In the genomic region with DNA sequence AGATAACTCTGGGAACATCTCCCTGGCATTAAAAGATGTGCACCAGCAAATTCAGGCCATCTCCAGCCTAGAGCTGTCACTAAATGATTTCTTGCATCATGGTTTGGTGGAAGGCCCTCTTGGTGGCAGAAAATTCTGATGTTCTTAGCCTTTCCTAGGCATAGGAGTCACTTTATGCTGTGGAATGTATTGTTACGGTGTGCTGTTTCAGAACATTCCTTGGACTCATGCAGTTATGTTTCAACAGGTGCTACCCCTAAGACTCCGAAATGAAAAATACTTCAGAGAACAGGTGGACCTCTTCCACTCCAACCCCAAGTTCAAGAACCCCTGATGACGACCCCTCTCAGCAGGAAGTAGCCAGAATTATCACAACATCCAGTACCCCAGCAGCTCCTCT, we compare ENCODE assay signal across 13 cellular contexts. TPM values are rescaled to one million over a fixed set of nuclear protein-coding genes. Genes with fewer than 3 reads are reported as not detected.
A peak's percentile ranks its signal among the peaks of the same experiment; 100 is the strongest.
DNase-seq lines count a peak whose midpoint lies in the region; ATAC-seq and TF ChIP-seq lines count a peak whose summit lies in the region.
"Had no signal": no experiment of that assay in that cellular context is flagged by ENCODE, and none has a peak within 500 bp of the region (broad histone marks: within the 10 kb centered on the region; RNA-seq: fewer than 3 reads in every experiment).

No MANE protein-coding gene starts in this region.

- H3K36me3 Mint-ChIP-seq in stimulated activated memory B cell treated with anti-CD40 and anti-IgM and Interleukin-4, amounts not matched to agents 10 μg/mL and 1 μg/mL and 100 μg/mL, for 72 hours = no peaks in the 10 kb centered on the region
- H3K36me3 Mint-ChIP-seq: CD8-positive, alpha-beta T cell had no signal

- H3K4me1 ChIP-seq in heart left ventricle = peaks cover 0 to 16% (median 4%) of the 10 kb centered on the region in 12 donors
- peaks cover 3% of the 10 kb centered on the region for H3K4me1 ChIP-seq in upper lobe of right lung
- H3K4me1 ChIP-seq in testis = peaks cover 8% of the 10 kb centered on the region

- peaks cover 11% of the 10 kb centered on the region for H3K9me3 Mint-ChIP-seq in stimulated activated memory B cell treated with anti-CD40 and anti-IgM and Interleukin-4, amounts not matched to agents 10 μg/mL and 1 μg/mL and 100 μg/mL, for 72 hours

- H3K27ac ChIP-seq in heart left ventricle (peak overlapping the region in 7 of 12 donors; percentile 10 to 77 (median 48)), upper lobe of right lung (peak overlapping the region; percentile 59), testis (peak overlapping the region in 1 of 2 donors; percentile 50)

- H3K4me3 ChIP-seq in heart left ventricle = no peak overlapping the region
- H3K4me3 ChIP-seq in upper lobe of right lung = no peak overlapping the region
- H3K4me3 ChIP-seq in testis = no peak overlapping the region

- no peaks in the 10 kb centered on the region for H3K27me3 Mint-ChIP-seq in stimulated activated memory B cell treated with anti-CD40 and anti-IgM and Interleukin-4, amounts not matched to agents 10 μg/mL and 1 μg/mL and 100 μg/mL, for 72 hours
- H3K27me3 Mint-ChIP-seq: activated naive CD8-positive, alpha-beta T cell had no signal

- ATAC-seq in heart left ventricle (no peak), left ventricle myocardium superior (no peak), upper lobe of right lung (peak; percentile 23), GM19035 (IDR thresholded peaks at IDR 0.05; ENCODE audit: unreplicated experiment) (no peak)
- ATAC-seq in stimulated activated memory B cell treated with anti-CD40 and anti-IgM and Interleukin-4, amounts not matched to agents 10 μg/mL and 1 μg/mL and 100 μg/mL, for 72 hours = no peak
- ATAC-seq: CD8-positive, alpha-beta T cell had no signal

- no peak for DNase-seq in heart left ventricle
- DNase-seq in left ventricle myocardium superior = no peak
- peak; percentile 37 for DNase-seq in amniotic epithelial cell (ENCODE audit: low read depth)
- peak; percentile 24 for DNase-seq in medulla oblongata (ENCODE audit: extremely low spot score)
- DNase-seq in upper lobe of right lung = no peak
- DNase-seq in testis = no peak
- DNase-seq: CD8-positive, alpha-beta T cell; NCI-H2107; retina; substantia nigra had no signal

- H3K36me3 ChIP-seq in heart left ventricle (no peaks in the 10 kb centered on the region), upper lobe of right lung (no peaks in the 10 kb centered on the region), testis (ENCODE audit: low read depth, missing control alignments) (no peaks in the 10 kb centered on the region)

- no peak overlapping the region for H3K4me3 Mint-ChIP-seq in stimulated activated memory B cell treated with anti-CD40 and anti-IgM and Interleukin-4, amounts not matched to agents 10 μg/mL and 1 μg/mL and 100 μg/mL, for 72 hours
- H3K4me3 Mint-ChIP-seq: activated naive CD8-positive, alpha-beta T cell; CD8-positive, alpha-beta T cell had no signal

- H3K27ac Mint-ChIP-seq in stimulated activated memory B cell treated with anti-CD40 and anti-IgM and Interleukin-4, amounts not matched to agents 10 μg/mL and 1 μg/mL and 100 μg/mL, for 72 hours = no peak overlapping the region
- H3K27ac Mint-ChIP-seq: activated naive CD8-positive, alpha-beta T cell; CD8-positive, alpha-beta T cell had no signal

- no peaks in the 10 kb centered on the region for H3K4me1 Mint-ChIP-seq in stimulated activated memory B cell treated with anti-CD40 and anti-IgM and Interleukin-4, amounts not matched to agents 10 μg/mL and 1 μg/mL and 100 μg/mL, for 72 hours

- H3K27me3 ChIP-seq in heart left ventricle (no peaks in the 10 kb centered on the region), upper lobe of right lung (no peaks in the 10 kb centered on the region), testis (no peaks in the 10 kb centered on the region)

- TF ChIP-seq POLR2A in heart left ventricle (IDR thresholded peaks at IDR 0.05) = no peak
- no peak for TF ChIP-seq POLR2A in testis (IDR thresholded peaks at IDR 0.05)

- peak in 2 of 12 donors; percentile 18 to 21 for TF ChIP-seq CTCF in heart left ventricle (IDR thresholded peaks at IDR 0.05)
- TF ChIP-seq CTCF in upper lobe of right lung (IDR thresholded peaks at IDR 0.05) = peak; percentile 23
- peak in 1 of 3 experiments; percentile 9 for TF ChIP-seq CTCF in testis (IDR thresholded peaks at IDR 0.05)

- peaks cover 0 to 7% (median 0%) of the 10 kb centered on the region in 12 donors for H3K9me3 ChIP-seq in heart left ventricle
- no peaks in the 10 kb centered on the region for H3K9me3 ChIP-seq in upper lobe of right lung
- no peaks in the 10 kb centered on the region for H3K9me3 ChIP-seq in testis

- intact Hi-C loops in heart left ventricle (cut with DNase I) (no loop called here), left ventricle myocardium superior (cut with micrococcal nuclease) (no loop called here), upper lobe of right lung (cut with DNase I) (no loop called here), testis (cut with DNase I; ENCODE audit: low total_unique reads) (no loop called here)

- whole genome bisulfite sequencing in heart left ventricle, 4 donors = 64 to 84% (median 77%) methylated on average over 3 of the region's 3 CpGs
- WGBS in testis, 2 donors = 51 to 55% methylated on average over 3 of the region's 3 CpGs

RNA-seq across cellular contexts. Expression of a gene that starts 20.3 kb away (rescaled TPM):
- total RNA-seq in heart left ventricle (10 to 100 TPM in 4 of 9 donors, 1 to 10 TPM in 5; 7.4 to 32.7 (median 9.3) TPM), left ventricle myocardium superior (9.6 TPM), upper lobe of right lung (70.8 TPM), testis (10 to 100 TPM; 32.8 to 42.4 TPM)
- polyA plus RNA-seq in heart left ventricle (10 to 100 TPM in 1 of 2 donors, 1 to 10 TPM in 1; 5.9 to 16.3 TPM), testis (ENCODE audit: insufficient read depth, low read depth, low replicate concordance) (33.6 TPM)

Comparison
In these comparisons a context has a peak if more than half of its experiments do, and no peak if none do; other contexts are left out.
1. DNase-seq: peak in amniotic epithelial cell (single experiment) and medulla oblongata (single experiment); none in heart left ventricle (0 of 5), left ventricle myocardium superior (single experiment), upper lobe of right lung (single experiment) and testis (single experiment).